2 cellular contexts compared by ENCODE assay signal in the genomic region with DNA sequence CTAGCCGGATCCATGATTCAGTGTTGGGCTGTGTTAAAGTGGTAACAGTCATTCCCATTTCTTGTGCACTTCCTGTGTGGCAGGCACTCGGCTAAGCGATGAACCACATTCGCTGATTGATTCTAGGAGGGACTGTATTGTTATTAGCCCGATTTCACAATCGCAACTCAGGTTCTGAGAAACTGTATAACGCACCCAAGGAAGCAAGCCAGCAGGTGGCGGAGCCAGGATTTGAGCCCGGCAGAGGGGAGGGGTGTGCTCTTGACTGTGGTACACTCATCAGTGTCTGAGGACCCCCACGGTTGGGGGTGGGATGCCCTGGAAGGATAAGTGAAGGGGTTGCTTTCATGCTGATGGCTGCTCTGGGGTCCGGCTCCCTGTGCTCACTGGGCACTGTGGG.
A peak's percentile ranks its signal among the peaks of the same experiment; 100 is the strongest.
TF ChIP-seq lines count a peak whose summit lies in the region.

No MANE protein-coding gene starts in this region.

TF ChIP-seq in GM23338, 12 proteins besides CTCF, POLR2A, EP300 and RAD21:
- TF ChIP-seq, protein P1, sequence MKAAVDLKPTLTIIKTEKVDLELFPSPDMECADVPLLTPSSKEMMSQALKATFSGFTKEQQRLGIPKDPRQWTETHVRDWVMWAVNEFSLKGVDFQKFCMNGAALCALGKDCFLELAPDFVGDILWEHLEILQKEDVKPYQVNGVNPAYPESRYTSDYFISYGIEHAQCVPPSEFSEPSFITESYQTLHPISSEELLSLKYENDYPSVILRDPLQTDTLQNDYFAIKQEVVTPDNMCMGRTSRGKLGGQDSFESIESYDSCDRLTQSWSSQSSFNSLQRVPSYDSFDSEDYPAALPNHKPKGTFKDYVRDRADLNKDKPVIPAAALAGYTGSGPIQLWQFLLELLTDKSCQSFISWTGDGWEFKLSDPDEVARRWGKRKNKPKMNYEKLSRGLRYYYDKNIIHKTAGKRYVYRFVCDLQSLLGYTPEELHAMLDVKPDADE (IDR thresholded peaks at IDR 0.05), result no peak
- TF ChIP-seq, protein P2, sequence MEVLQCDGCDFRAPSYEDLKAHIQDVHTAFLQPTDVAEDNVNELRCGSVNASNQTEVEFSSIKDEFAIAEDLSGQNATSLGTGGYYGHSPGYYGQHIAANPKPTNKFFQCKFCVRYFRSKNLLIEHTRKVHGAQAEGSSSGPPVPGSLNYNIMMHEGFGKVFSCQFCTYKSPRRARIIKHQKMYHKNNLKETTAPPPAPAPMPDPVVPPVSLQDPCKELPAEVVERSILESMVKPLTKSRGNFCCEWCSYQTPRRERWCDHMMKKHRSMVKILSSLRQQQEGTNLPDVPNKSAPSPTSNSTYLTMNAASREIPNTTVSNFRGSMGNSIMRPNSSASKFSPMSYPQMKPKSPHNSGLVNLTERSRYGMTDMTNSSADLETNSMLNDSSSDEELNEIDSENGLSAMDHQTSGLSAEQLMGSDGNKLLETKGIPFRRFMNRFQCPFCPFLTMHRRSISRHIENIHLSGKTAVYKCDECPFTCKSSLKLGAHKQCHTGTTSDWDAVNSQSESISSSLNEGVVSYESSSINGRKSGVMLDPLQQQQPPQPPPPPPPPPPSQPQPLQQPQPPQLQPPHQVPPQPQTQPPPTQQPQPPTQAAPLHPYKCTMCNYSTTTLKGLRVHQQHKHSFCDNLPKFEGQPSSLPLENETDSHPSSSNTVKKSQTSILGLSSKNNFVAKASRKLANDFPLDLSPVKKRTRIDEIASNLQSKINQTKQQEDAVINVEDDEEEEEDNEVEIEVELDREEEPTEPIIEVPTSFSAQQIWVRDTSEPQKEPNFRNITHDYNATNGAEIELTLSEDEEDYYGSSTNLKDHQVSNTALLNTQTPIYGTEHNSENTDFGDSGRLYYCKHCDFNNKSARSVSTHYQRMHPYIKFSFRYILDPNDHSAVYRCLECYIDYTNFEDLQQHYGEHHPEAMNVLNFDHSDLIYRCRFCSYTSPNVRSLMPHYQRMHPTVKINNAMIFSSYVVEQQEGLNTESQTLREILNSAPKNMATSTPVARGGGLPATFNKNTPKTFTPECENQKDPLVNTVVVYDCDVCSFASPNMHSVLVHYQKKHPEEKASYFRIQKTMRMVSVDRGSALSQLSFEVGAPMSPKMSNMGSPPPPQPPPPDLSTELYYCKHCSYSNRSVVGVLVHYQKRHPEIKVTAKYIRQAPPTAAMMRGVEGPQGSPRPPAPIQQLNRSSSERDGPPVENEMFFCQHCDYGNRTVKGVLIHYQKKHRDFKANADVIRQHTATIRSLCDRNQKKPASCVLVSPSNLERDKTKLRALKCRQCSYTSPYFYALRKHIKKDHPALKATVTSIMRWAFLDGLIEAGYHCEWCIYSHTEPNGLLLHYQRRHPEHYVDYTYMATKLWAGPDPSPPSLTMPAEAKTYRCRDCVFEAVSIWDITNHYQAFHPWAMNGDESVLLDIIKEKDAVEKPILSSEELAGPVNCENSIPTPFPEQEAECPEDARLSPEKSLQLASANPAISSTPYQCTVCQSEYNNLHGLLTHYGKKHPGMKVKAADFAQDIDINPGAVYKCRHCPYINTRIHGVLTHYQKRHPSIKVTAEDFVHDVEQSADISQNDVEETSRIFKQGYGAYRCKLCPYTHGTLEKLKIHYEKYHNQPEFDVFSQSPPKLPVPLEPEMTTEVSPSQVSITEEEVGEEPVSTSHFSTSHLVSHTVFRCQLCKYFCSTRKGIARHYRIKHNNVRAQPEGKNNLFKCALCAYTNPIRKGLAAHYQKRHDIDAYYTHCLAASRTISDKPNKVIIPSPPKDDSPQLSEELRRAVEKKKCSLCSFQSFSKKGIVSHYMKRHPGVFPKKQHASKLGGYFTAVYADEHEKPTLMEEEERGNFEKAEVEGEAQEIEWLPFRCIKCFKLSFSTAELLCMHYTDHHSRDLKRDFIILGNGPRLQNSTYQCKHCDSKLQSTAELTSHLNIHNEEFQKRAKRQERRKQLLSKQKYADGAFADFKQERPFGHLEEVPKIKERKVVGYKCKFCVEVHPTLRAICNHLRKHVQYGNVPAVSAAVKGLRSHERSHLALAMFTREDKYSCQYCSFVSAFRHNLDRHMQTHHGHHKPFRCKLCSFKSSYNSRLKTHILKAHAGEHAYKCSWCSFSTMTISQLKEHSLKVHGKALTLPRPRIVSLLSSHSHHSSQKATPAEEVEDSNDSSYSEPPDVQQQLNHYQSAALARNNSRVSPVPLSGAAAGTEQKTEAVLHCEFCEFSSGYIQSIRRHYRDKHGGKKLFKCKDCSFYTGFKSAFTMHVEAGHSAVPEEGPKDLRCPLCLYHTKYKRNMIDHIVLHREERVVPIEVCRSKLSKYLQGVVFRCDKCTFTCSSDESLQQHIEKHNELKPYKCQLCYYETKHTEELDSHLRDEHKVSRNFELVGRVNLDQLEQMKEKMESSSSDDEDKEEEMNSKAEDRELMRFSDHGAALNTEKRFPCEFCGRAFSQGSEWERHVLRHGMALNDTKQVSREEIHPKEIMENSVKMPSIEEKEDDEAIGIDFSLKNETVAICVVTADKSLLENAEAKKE (CRISPR knock-in tag; IDR thresholded peaks at IDR 0.05), result no peak
- no peak for TF ChIP-seq JUNB (IDR thresholded peaks at IDR 0.05; ENCODE audit: unreplicated experiment)
- TF ChIP-seq CREB1 (CRISPR knock-in tag; IDR thresholded peaks at IDR 0.05; ENCODE audit: low read depth), result no peak
- TF ChIP-seq POLR2AphosphoS5 (IDR thresholded peaks at IDR 0.05; ENCODE audit: low read depth), result no peak
- no peak for TF ChIP-seq ZNF114 (CRISPR knock-in tag; IDR thresholded peaks at IDR 0.05)
- no peak for TF ChIP-seq STAT1 (IDR thresholded peaks at IDR 0.05; ENCODE audit: unreplicated experiment)
- TF ChIP-seq EZH2 (IDR thresholded peaks at IDR 0.05; ENCODE audit: low read depth, unreplicated experiment), result no peak
- TF ChIP-seq, protein P3, sequence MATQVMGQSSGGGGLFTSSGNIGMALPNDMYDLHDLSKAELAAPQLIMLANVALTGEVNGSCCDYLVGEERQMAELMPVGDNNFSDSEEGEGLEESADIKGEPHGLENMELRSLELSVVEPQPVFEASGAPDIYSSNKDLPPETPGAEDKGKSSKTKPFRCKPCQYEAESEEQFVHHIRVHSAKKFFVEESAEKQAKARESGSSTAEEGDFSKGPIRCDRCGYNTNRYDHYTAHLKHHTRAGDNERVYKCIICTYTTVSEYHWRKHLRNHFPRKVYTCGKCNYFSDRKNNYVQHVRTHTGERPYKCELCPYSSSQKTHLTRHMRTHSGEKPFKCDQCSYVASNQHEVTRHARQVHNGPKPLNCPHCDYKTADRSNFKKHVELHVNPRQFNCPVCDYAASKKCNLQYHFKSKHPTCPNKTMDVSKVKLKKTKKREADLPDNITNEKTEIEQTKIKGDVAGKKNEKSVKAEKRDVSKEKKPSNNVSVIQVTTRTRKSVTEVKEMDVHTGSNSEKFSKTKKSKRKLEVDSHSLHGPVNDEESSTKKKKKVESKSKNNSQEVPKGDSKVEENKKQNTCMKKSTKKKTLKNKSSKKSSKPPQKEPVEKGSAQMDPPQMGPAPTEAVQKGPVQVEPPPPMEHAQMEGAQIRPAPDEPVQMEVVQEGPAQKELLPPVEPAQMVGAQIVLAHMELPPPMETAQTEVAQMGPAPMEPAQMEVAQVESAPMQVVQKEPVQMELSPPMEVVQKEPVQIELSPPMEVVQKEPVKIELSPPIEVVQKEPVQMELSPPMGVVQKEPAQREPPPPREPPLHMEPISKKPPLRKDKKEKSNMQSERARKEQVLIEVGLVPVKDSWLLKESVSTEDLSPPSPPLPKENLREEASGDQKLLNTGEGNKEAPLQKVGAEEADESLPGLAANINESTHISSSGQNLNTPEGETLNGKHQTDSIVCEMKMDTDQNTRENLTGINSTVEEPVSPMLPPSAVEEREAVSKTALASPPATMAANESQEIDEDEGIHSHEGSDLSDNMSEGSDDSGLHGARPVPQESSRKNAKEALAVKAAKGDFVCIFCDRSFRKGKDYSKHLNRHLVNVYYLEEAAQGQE (IDR thresholded peaks at IDR 0.05; ENCODE audit: unreplicated experiment), result no peak
- TF ChIP-seq NANOG (IDR thresholded peaks at IDR 0.05; ENCODE audit: borderline replicate concordance), result no peak

TF ChIP-seq in HepG2, 621 proteins besides CTCF, POLR2A, EP300 and RAD21:
- peak; percentile 64 for TF ChIP-seq CEBPB (IDR thresholded peaks at IDR 0.05; ENCODE audit: borderline replicate concordance, low read depth, low read length)
- TF ChIP-seq RBFOX2 (IDR thresholded peaks at IDR 0.05; ENCODE audit: low read depth, low read length), result no peak
